Comparison of ENCODE assay signal across 15 cellular contexts in the genomic region with DNA sequence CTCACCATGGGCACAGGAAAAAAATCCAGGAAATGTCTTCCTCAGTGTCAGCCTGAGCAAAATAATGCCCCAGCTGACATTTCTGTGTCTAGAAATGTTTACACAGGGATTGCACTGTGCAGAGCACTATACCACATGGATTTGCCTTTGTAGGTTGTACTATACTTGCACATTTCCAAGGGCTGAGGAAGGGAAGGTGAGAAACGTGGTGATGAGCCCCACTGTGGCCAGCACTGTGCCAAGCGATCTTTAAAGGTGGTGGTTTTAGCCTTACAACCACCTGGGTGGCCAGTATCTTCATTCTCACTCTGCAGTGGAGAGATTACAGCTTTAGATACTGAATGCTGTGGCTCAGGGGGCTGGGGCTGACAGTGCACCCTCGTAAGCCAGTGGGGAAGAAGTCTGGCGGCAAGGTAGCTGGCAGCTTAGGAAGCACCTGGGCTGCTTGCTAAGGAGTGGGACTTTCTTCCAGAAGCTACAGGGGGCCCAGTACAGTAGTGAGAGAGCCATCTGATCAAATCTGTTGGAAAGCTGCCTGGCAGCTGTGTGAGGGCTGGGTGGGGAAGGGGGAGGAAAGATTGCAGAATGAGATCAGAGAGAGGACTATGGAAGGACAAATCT. TPM values are rescaled to one million over a fixed set of nuclear protein-coding genes. Genes with fewer than 3 reads are reported as not detected.
A peak's percentile ranks its signal among the peaks of the same experiment; 100 is the strongest.
DNase-seq lines count a peak whose midpoint lies in the region; ATAC-seq and TF ChIP-seq lines count a peak whose summit lies in the region.
"Had no signal": no experiment of that assay in that cellular context is flagged by ENCODE, and none has a peak within 500 bp of the region (broad histone marks: within the 10 kb centered on the region; RNA-seq: fewer than 3 reads in every experiment).

No MANE protein-coding gene starts in this region.

- H3K79me2 ChIP-seq in mammary epithelial cell (ENCODE audit: insufficient read depth, low read length) = no peaks in the 10 kb centered on the region

- H3K9me3 ChIP-seq in breast epithelium (no peaks in the 10 kb centered on the region), mammary epithelial cell (replicated peaks; ENCODE audit: insufficient read depth, low read length) (no peaks in the 10 kb centered on the region)
- H3K9me3 ChIP-seq: heart right ventricle had no signal

- in situ Hi-C loops in mammary epithelial cell (cut with MboI; ENCODE audit: low sequenced_read_pairs in 2 of 2) = loop anchor here in 1 of 2 donors (10.0 to 25.0 kb wide), 2 partner anchors 327 to 684 kb away; no protein-coding TSS in a partner anchor

- TF ChIP-seq CTCF in breast epithelium (IDR thresholded peaks at IDR 0.05) (no peak), mammary epithelial cell (conservative IDR thresholded peaks at IDR 0.05 in 1 of 2, IDR thresholded peaks at IDR 0.05 in 1 of 2; ENCODE audit: extremely low read depth in 1 of 2, insufficient read depth in 1 of 2, low read depth in 1 of 2, low read length in 2 of 2) (no peak), fibroblast of villous mesenchyme (IDR thresholded peaks at IDR 0.05; ENCODE audit: insufficient read depth, low read depth, low read length) (no peak)

- 72% methylated on average over 4 of the region's 4 CpGs for WGBS in mammary epithelial cell (ENCODE audit: low coverage, missing lambda C conversion rate)

- CTCF ChIA-PET in mammary epithelial cell (lab: Charles Lee; ENCODE audit: low non-redundant PET) = no interaction called here

- no peak overlapping the region for H3K9ac ChIP-seq in mammary epithelial cell (ENCODE audit: insufficient read depth, low read length)

- H3K27me3 ChIP-seq in breast epithelium (no peaks in the 10 kb centered on the region), mammary epithelial cell (ENCODE audit: insufficient read depth, low read length) (no peaks in the 10 kb centered on the region)
- H3K27me3 ChIP-seq: heart right ventricle had no signal

- no TSS peak for BruUV-seq in mammary epithelial cell (replicated peaks; lab: Mats Ljungman, UMichigan)

- DNase-seq in breast epithelium (ENCODE audit: low spot score in 2 of 2) (no peak), mammary epithelial cell (no peak), RPMI7951 (ENCODE audit: low read depth) (peak; percentile 39), fibroblast of villous mesenchyme (ENCODE audit: low read depth) (peak; percentile 65), superior temporal gyrus (ENCODE audit: extremely low spot score) (peak; percentile 72), Right ventricle myocardium inferior (ENCODE audit: missing footprints) (no peak), NCI-H1417 treated with DMSO at 0.1 percent for 48 hours (lab: John Stamatoyannopoulos, UW) (no peak)
- DNase-seq: activated T-cell treated with anti-CD3 and anti-CD28 coated beads, Interleukin-2, amount 50 U/mL, for 4 hours; amniotic stem cell; DMS79 treated with DMSO at 0.1 percent for 48 hours; effector memory CD8-positive, alpha-beta T cell; GOT3; heart right ventricle had no signal

- H3K36me3 ChIP-seq in breast epithelium (no peaks in the 10 kb centered on the region), mammary epithelial cell (ENCODE audit: insufficient read depth, low read length) (no peaks in the 10 kb centered on the region)

- H3K27ac ChIP-seq in breast epithelium = peak overlapping the region; percentile 6 to 67
- H3K27ac ChIP-seq in mammary epithelial cell (ENCODE audit: insufficient read depth, low read depth, low read length) = no peak overlapping the region
- H3K27ac ChIP-seq: heart right ventricle had no signal

- dilution Hi-C loops in mammary epithelial cell (cut with HindIII; ENCODE audit: low sequenced_read_pairs) = no loop called here

- ATAC-seq in Right ventricle myocardium inferior = no peak
- ATAC-seq in HG03025 (IDR thresholded peaks at IDR 0.05; ENCODE audit: low FRiP score, unreplicated experiment) = no peak
- ATAC-seq: activated CD4-positive, CD25-positive, alpha-beta regulatory T cell treated with anti-CD3 and anti-CD28 coated beads, Interleukin-2, amount 50 U/mL, for 24 hours; activated T-cell treated with anti-CD3 and anti-CD28 coated beads, Interleukin-2, amount 50 U/mL, for 4 hours; effector memory CD8-positive, alpha-beta T cell; heart right ventricle had no signal

- no peak for TF ChIP-seq POLR2A in breast epithelium (IDR thresholded peaks at IDR 0.05)

- H3K4me3 ChIP-seq in breast epithelium = no peak overlapping the region
- H3K4me3 ChIP-seq in mammary epithelial cell (replicated peaks in 1 of 3; ENCODE audit: insufficient read depth in 1 of 3, low read depth in 2 of 3, low read length in 3 of 3) = no peak overlapping the region
- H3K4me3 ChIP-seq in fibroblast of villous mesenchyme (ENCODE audit: low read depth, low read length) = no peak overlapping the region
- H3K4me3 ChIP-seq: heart right ventricle had no signal

- no peak overlapping the region for H3K4me2 ChIP-seq in mammary epithelial cell (ENCODE audit: insufficient read depth, low read depth, low read length)

- no peaks in the 10 kb centered on the region for H3K4me1 ChIP-seq in breast epithelium
- H3K4me1 ChIP-seq in mammary epithelial cell (ENCODE audit: insufficient read depth, low read length) = no peaks in the 10 kb centered on the region

- intact Hi-C loops in breast epithelium (cut with DNase I; ENCODE audit: low total_unique reads) = loop anchor here (10.0 kb wide), 1 partner anchor 327 kb away; no protein-coding TSS in a partner anchor
- intact Hi-C loops in mammary epithelial cell (cut with micrococcal nuclease) = loop anchor here (2.0 to 5.0 kb wide), 3 partner anchors 433 to 669 kb away; no protein-coding TSS in a partner anchor
- intact Hi-C loops in Right ventricle myocardium inferior (cut with DNase I) = loop anchor here (2.0 kb wide), 1 partner anchor 403 kb away; no protein-coding TSS in a partner anchor

- H2AFZ ChIP-seq in mammary epithelial cell (ENCODE audit: low read depth, low read length) = no peak overlapping the region

- no peaks in the 10 kb centered on the region for H4K20me1 ChIP-seq in mammary epithelial cell (ENCODE audit: insufficient read depth, low read length)

RNA-seq across cellular contexts. Expression of a gene that starts 47.6 kb away (rescaled TPM):
- total RNA-seq in breast epithelium (10 to 100 TPM in 2 of 3 donors, under 1 TPM in 1; 0.48 to 50.3 (median 39.3) TPM), mammary epithelial cell (10 to 100 TPM in 1 of 2 donors, 1 to 10 TPM in 1; 4.0 to 18.2 TPM), fibroblast of villous mesenchyme (under 0.01 and 1.3 TPM in 2 replicates), Right ventricle myocardium inferior (0.49 TPM)
- polyA plus RNA-seq in mammary epithelial cell = 16.8 TPM
- 34.4 TPM for polyA minus RNA-seq in mammary epithelial cell
- not detected in 2 replicates for total RNA-seq in RPMI7951 (2014; rRNA removed; shearing (Covaris generic))

Comparison
In these comparisons a context has a peak if more than half of its experiments do, and no peak if none do; other contexts are left out.
1. DNase-seq: peak in RPMI7951 (single experiment), fibroblast of villous mesenchyme (single experiment) and superior temporal gyrus (single experiment); none in breast epithelium (0 of 2), mammary epithelial cell (single experiment), Right ventricle myocardium inferior (single experiment) and NCI-H1417 treated with DMSO at 0.1 percent for 48 hours (single experiment).